29 cellular contexts compared by ENCODE assay signal in the genomic region with DNA sequence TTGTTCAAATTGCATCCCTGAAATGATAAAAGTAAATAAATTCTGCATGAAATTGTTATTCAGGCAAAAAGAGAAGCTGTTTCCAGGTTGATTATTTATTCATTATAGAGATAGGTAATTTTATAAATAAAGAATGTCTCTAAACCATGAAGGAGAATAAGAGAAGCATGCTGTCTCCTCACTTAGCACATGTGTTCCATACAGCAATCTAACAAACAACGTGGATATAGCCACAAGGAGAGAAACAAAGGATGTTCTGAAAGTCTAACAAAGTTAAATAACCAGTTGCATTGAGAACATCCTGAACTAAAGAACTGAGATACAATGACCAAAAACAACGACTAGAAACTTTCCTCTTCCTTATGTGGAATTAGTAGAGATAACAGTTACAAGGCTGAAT.
"Had no signal": no experiment of that assay in that cellular context is flagged by ENCODE, and none has a peak within 500 bp of the region (broad histone marks: within the 10 kb centered on the region; RNA-seq: fewer than 3 reads in every experiment).

No MANE protein-coding gene starts in this region.

- H3K36me3 Mint-ChIP-seq: stimulated activated effector memory CD8-positive, alpha-beta T cell treated with anti-CD3 and anti-CD28 coated beads, Interleukin-12 subunit alpha, Interleukin-12 subunit beta, amount 100 ng/mL, for 72 hours; stimulated activated memory B cell treated with anti-CD40 and anti-IgM and Interleukin-4, amounts not matched to agents 10 μg/mL and 1 μg/mL and 100 μg/mL, for 72 hours; stimulated activated naive B cell treated with anti-CD40 and anti-IgM and Interleukin-4, amounts not matched to agents 10 μg/mL and 1 μg/mL and 100 μg/mL, for 72 hours; type B pancreatic cell had no signal

- H3K27me3 ChIP-seq: stomach, suprapubic skin, testis, thyroid gland, tibial artery, tibial nerve, transverse colon, upper lobe of left lung, upper lobe of right lung, uterus, vagina had no signal

- H3K27me3 Mint-ChIP-seq: stimulated activated memory B cell treated with anti-CD40 and anti-IgM and Interleukin-4, amounts not matched to agents 10 μg/mL and 1 μg/mL and 100 μg/mL, for 72 hours; stimulated activated naive CD8-positive, alpha-beta T cell treated with anti-CD3 and anti-CD28 coated beads, Interleukin-15, amount 100 ng/mL, for 72 hours; stimulated activated naive CD8-positive, alpha-beta T cell treated with anti-CD3 and anti-CD28 coated beads, Interleukin-15, Interleukin-2, amounts not matched to agents 100 ng/mL and 50 ng/mL, for 24 hours; type B pancreatic cell had no signal

- ATAC-seq: stimulated activated effector memory CD8-positive, alpha-beta T cell treated with anti-CD3 and anti-CD28 coated beads, Interleukin-12 subunit alpha, Interleukin-12 subunit beta, amount 100 ng/mL, for 72 hours; stimulated activated memory B cell treated with anti-CD40 and anti-IgM and Interleukin-4, amounts not matched to agents 10 μg/mL and 1 μg/mL and 100 μg/mL, for 72 hours; stimulated activated naive B cell treated with anti-CD40 and anti-IgM and Interleukin-4, amounts not matched to agents 10 μg/mL and 1 μg/mL and 100 μg/mL, for 72 hours; stimulated activated naive CD8-positive, alpha-beta T cell treated with anti-CD3 and anti-CD28 coated beads, Interleukin-15, amount 100 ng/mL, for 72 hours; stimulated activated naive CD8-positive, alpha-beta T cell treated with anti-CD3 and anti-CD28 coated beads, Interleukin-15, Interleukin-2, amounts not matched to agents 100 U/mL and 50 U/mL, for 24 hours; upper lobe of right lung had no signal

- H3K9me3 ChIP-seq: stomach, suprapubic skin, testis, thoracic aorta, thyroid gland, tibial artery, tibial nerve, transverse colon, upper lobe of left lung, upper lobe of right lung, uterus, vagina had no signal

- H3K36me3 ChIP-seq: thoracic aorta, transverse colon, uterus, vagina had no signal

- H3K27ac Mint-ChIP-seq: stimulated activated effector memory CD8-positive, alpha-beta T cell treated with anti-CD3 and anti-CD28 coated beads, Interleukin-12 subunit alpha, Interleukin-12 subunit beta, amount 100 ng/mL, for 72 hours; stimulated activated memory B cell treated with anti-CD40 and anti-IgM and Interleukin-4, amounts not matched to agents 10 μg/mL and 1 μg/mL and 100 μg/mL, for 72 hours; stimulated activated naive B cell treated with anti-CD40 and anti-IgM and Interleukin-4, amounts not matched to agents 10 μg/mL and 1 μg/mL and 100 μg/mL, for 72 hours; stimulated activated naive CD8-positive, alpha-beta T cell treated with anti-CD3 and anti-CD28 coated beads, Interleukin-15, amount 100 ng/mL, for 72 hours; stimulated activated naive CD8-positive, alpha-beta T cell treated with anti-CD3 and anti-CD28 coated beads, Interleukin-15, Interleukin-2, amounts not matched to agents 100 ng/mL and 50 ng/mL, for 24 hours; type B pancreatic cell had no signal

- FAIRE-seq: urothelium cell line had no signal

- H3K27ac ChIP-seq: stomach, suprapubic skin, testis, thoracic aorta, thyroid gland, tibial artery, tibial nerve, transverse colon, upper lobe of left lung, upper lobe of right lung, uterus, vagina had no signal

- H3K4me1 Mint-ChIP-seq: stimulated activated effector memory CD8-positive, alpha-beta T cell treated with anti-CD3 and anti-CD28 coated beads, Interleukin-12 subunit alpha, Interleukin-12 subunit beta, amount 100 ng/mL, for 72 hours; stimulated activated memory B cell treated with anti-CD40 and anti-IgM and Interleukin-4, amounts not matched to agents 10 μg/mL and 1 μg/mL and 100 μg/mL, for 72 hours; stimulated activated naive B cell treated with anti-CD40 and anti-IgM and Interleukin-4, amounts not matched to agents 10 μg/mL and 1 μg/mL and 100 μg/mL, for 72 hours; stimulated activated naive CD8-positive, alpha-beta T cell treated with anti-CD3 and anti-CD28 coated beads, Interleukin-15, amount 100 ng/mL, for 72 hours had no signal

- H3K4me3 ChIP-seq: stomach, suprapubic skin, testis, thoracic aorta, thyroid gland, tibial artery, tibial nerve, transverse colon, upper lobe of left lung, upper lobe of right lung, uterus, vagina had no signal

- H3K9me3 Mint-ChIP-seq: stimulated activated effector memory CD8-positive, alpha-beta T cell treated with anti-CD3 and anti-CD28 coated beads, Interleukin-12 subunit alpha, Interleukin-12 subunit beta, amount 100 ng/mL, for 72 hours; stimulated activated naive B cell treated with anti-CD40 and anti-IgM and Interleukin-4, amounts not matched to agents 10 μg/mL and 1 μg/mL and 100 μg/mL, for 72 hours; stimulated activated naive CD8-positive, alpha-beta T cell treated with anti-CD3 and anti-CD28 coated beads, Interleukin-15, amount 100 ng/mL, for 72 hours; type B pancreatic cell had no signal

- DNase-seq: stimulated activated CD4-positive, alpha-beta T cell treated with anti-CD3 and anti-CD28 coated beads, Interleukin-2, amount 100 ng/mL, for 48 hours; stimulated activated CD4-positive, alpha-beta T cell treated with anti-CD3 and anti-CD28 coated beads, Interleukin-4, amount 100 ng/mL, for 1 hour; stimulated activated CD4-positive, alpha-beta T cell treated with anti-CD3 and anti-CD28 coated beads, Interleukin-4, amount 100 ng/mL, for 24 hours; stimulated activated CD4-positive, alpha-beta T cell treated with anti-CD3 and anti-CD28 coated beads, Interleukin-4, amount 100 ng/mL, for 4 hours; stimulated activated CD8-positive, alpha-beta memory T cell treated with anti-CD3 and anti-CD28 coated beads, Interleukin-4, amount 100 ng/mL, for 48 hours; stimulated activated naive B cell treated with anti-CD40 and anti-IgM and Interleukin-4, amounts not matched to agents 10 μg/mL and 1 μg/mL and 100 μg/mL, for 72 hours; stimulated activated naive CD4-positive, alpha-beta T cell; stimulated activated naive CD4-positive, alpha-beta T cell treated with Interleukin-2 at 50 U/mL for 16 hours; stimulated activated naive CD8-positive, alpha-beta T cell treated with anti-CD3 and anti-CD28 coated beads, Interleukin-15, amount 100 ng/mL, for 72 hours; stimulated activated naive CD8-positive, alpha-beta T cell treated with anti-CD3 and anti-CD28 coated beads, Interleukin-15, Interleukin-2, amounts not matched to agents 100 U/mL and 50 U/mL, for 24 hours; stomach; substantia nigra; testis; thyroid gland; tibial artery; transverse colon; trophoblast cell; upper lobe of left lung; upper lobe of right lung; uterus had no signal

- H3K4me3 Mint-ChIP-seq: stimulated activated effector memory CD8-positive, alpha-beta T cell treated with anti-CD3 and anti-CD28 coated beads, Interleukin-12 subunit alpha, Interleukin-12 subunit beta, amount 100 ng/mL, for 72 hours; stimulated activated memory B cell treated with anti-CD40 and anti-IgM and Interleukin-4, amounts not matched to agents 10 μg/mL and 1 μg/mL and 100 μg/mL, for 72 hours; stimulated activated naive B cell treated with anti-CD40 and anti-IgM and Interleukin-4, amounts not matched to agents 10 μg/mL and 1 μg/mL and 100 μg/mL, for 72 hours; stimulated activated naive CD8-positive, alpha-beta T cell treated with anti-CD3 and anti-CD28 coated beads, Interleukin-15, amount 100 ng/mL, for 72 hours; stimulated activated naive CD8-positive, alpha-beta T cell treated with anti-CD3 and anti-CD28 coated beads, Interleukin-15, Interleukin-2, amounts not matched to agents 100 ng/mL and 50 ng/mL, for 24 hours; type B pancreatic cell had no signal

- H3K4me1 ChIP-seq: stomach, suprapubic skin, thyroid gland, tibial nerve, transverse colon, upper lobe of left lung, upper lobe of right lung, uterus, vagina had no signal
